ENCODE assay signal across 9 cellular contexts in genomic region chr2:46535360-46535759, GRCh38. TPM values are rescaled to one million over a fixed set of nuclear protein-coding genes. Genes with fewer than 3 reads are reported as not detected.
DNase-seq lines count a peak whose midpoint lies in the region; ATAC-seq and TF ChIP-seq lines count a peak whose summit lies in the region.
"Had no signal": no experiment of that assay in that cellular context is flagged by ENCODE, and none has a peak within 500 bp of the region (broad histone marks: within the 10 kb centered on the region; RNA-seq: fewer than 3 reads in every experiment).

No MANE protein-coding gene starts in this region.

- peaks cover 0 to 8% (median 0%) of the 10 kb centered on the region in 4 donors for H3K36me3 ChIP-seq in sigmoid colon

- peaks cover 3% of the 10 kb centered on the region for H3K9me3 Mint-ChIP-seq in activated CD4-positive, alpha-beta memory T cell treated with anti-CD3 and anti-CD28 coated beads, Interleukin-2, amount 10 ng/mL, durations not matched to agents 7 days and 5 days

- no peaks in the 10 kb centered on the region for H3K9me3 ChIP-seq in sigmoid colon

- peak; percentile 44 to 50 for DNase-seq in AML-193 (lab: John Stamatoyannopoulos, UW)
- DNase-seq in activated CD4-positive, alpha-beta memory T cell treated with anti-CD3 and anti-CD28 coated beads, Interleukin-2, amount 10 ng/mL, durations not matched to agents 7 days and 5 days = peak; percentile 79
- no peak for DNase-seq in SK-N-DZ (ENCODE audit: low spot score)
- no peak for DNase-seq in sigmoid colon
- DNase-seq in ureter (ENCODE audit: low spot score) = no peak
- DNase-seq in foreskin keratinocyte = no peak

- H3K27me3 ChIP-seq in sigmoid colon (no peaks in the 10 kb centered on the region), foreskin keratinocyte (no peaks in the 10 kb centered on the region)

- no peak overlapping the region for H3K4me3 ChIP-seq in sigmoid colon

- no peak for TF ChIP-seq CTCF in sigmoid colon (IDR thresholded peaks at IDR 0.05)
- no peak for TF ChIP-seq CTCF in foreskin keratinocyte (conservative IDR thresholded peaks at IDR 0.05)

- POLR2A ChIA-PET in activated CD4-positive, alpha-beta memory T cell treated with anti-CD3 and anti-CD28 coated beads, Interleukin-2, amount 10 ng/mL, durations not matched to agents 7 days and 5 days (lab: Charles Lee) = interaction anchor here (1.1 to 1.3 kb wide), 3 partner anchors 10 to 15 kb away, joined by 3 to 7 read pairs (median 4); no protein-coding TSS in a partner anchor

- peaks cover 59% of the 10 kb centered on the region for H3K4me1 Mint-ChIP-seq in activated CD4-positive, alpha-beta memory T cell treated with anti-CD3 and anti-CD28 coated beads, Interleukin-2, amount 10 ng/mL, durations not matched to agents 7 days and 5 days

- no peaks in the 10 kb centered on the region for H3K27me3 Mint-ChIP-seq in activated CD4-positive, alpha-beta memory T cell treated with anti-CD3 and anti-CD28 coated beads, Interleukin-2, amount 10 ng/mL, durations not matched to agents 7 days and 5 days

- TF ChIP-seq EP300 in sigmoid colon (IDR thresholded peaks at IDR 0.05) = no peak

- intact Hi-C loops in sigmoid colon (cut with DNase I) = no loop called here

- peak; percentile 74 for ATAC-seq in GM19035 (IDR thresholded peaks at IDR 0.05; ENCODE audit: unreplicated experiment)
- peak; percentile 78 for ATAC-seq in HG03196 (IDR thresholded peaks at IDR 0.05; ENCODE audit: unreplicated experiment)
- ATAC-seq in foreskin keratinocyte = no peak

- H3K27ac Mint-ChIP-seq in activated CD4-positive, alpha-beta memory T cell treated with anti-CD3 and anti-CD28 coated beads, Interleukin-2, amount 10 ng/mL, durations not matched to agents 7 days and 5 days = peak overlapping the region; percentile 67

- WGBS in sigmoid colon, 2 donors = 59 to 90% methylated on average over 1 of the region's 1 CpG

- H3K36me3 Mint-ChIP-seq in activated CD4-positive, alpha-beta memory T cell treated with anti-CD3 and anti-CD28 coated beads, Interleukin-2, amount 10 ng/mL, durations not matched to agents 7 days and 5 days (ENCODE audit: low read depth) = peaks cover 30% of the 10 kb centered on the region

- peaks cover 0 to 9% (median 3%) of the 10 kb centered on the region in 4 donors for H3K4me1 ChIP-seq in sigmoid colon
- no peaks in the 10 kb centered on the region for H3K4me1 ChIP-seq in foreskin keratinocyte

- CTCF ChIA-PET in activated CD4-positive, alpha-beta memory T cell treated with anti-CD3 and anti-CD28 coated beads, Interleukin-2, amount 10 ng/mL, durations not matched to agents 7 days and 5 days (lab: Charles Lee) = interaction anchor here (1.0 to 1.4 kb wide), 2 partner anchors 10 to 68 kb away, joined by 3 to 4 read pairs; no protein-coding TSS in a partner anchor

- no peak for TF ChIP-seq POLR2A in sigmoid colon (IDR thresholded peaks at IDR 0.05)

- H3K4me3 Mint-ChIP-seq in activated CD4-positive, alpha-beta memory T cell treated with anti-CD3 and anti-CD28 coated beads, Interleukin-2, amount 10 ng/mL, durations not matched to agents 7 days and 5 days = peak overlapping the region; percentile 11

- H3K27ac ChIP-seq in sigmoid colon = peak overlapping the region in 1 of 4 donors; percentile 30
- no peak overlapping the region for H3K27ac ChIP-seq in foreskin keratinocyte
- H3K27ac ChIP-seq: VCaP had no signal

RNA-seq across cellular contexts. Expression of gene RHOQ, which starts 6.9 kb away (rescaled TPM):
- total RNA-seq in activated CD4-positive, alpha-beta memory T cell treated with anti-CD3 and anti-CD28 coated beads, Interleukin-2, amount 10 ng/mL, durations not matched to agents 7 days and 5 days = 10 to 100 TPM; 18.6 to 22.2 TPM
- polyA plus RNA-seq in SK-N-DZ (2014; cell fraction: cytosol; rRNA removed) = 31.1 and 33.1 TPM in 2 replicates
- polyA plus RNA-seq in SK-N-DZ (2014; cell fraction: nucleus; rRNA removed) = 22.1 and 36.0 TPM in 2 replicates
- total RNA-seq in sigmoid colon (100 to 1,000 TPM; 124 to 146 (median 136) TPM), ureter (124 TPM), foreskin keratinocyte (23.9 and 32.2 TPM in 2 replicates)
- polyA plus RNA-seq in sigmoid colon (10 to 100 TPM; 17.1 to 37.2 (median 24.7) TPM), foreskin keratinocyte (14.8 and 16.3 TPM in 2 replicates)

RNA-seq across cellular contexts. Expression of gene ATP6V1E2, which starts 7.0 kb away (rescaled TPM):
- 10 to 100 TPM; 13.9 to 14.5 TPM for total RNA-seq in activated CD4-positive, alpha-beta memory T cell treated with anti-CD3 and anti-CD28 coated beads, Interleukin-2, amount 10 ng/mL, durations not matched to agents 7 days and 5 days
- 7.8 and 9.2 TPM in 2 replicates for polyA plus RNA-seq in SK-N-DZ (2014; cell fraction: cytosol; rRNA removed)
- polyA plus RNA-seq in SK-N-DZ (2014; cell fraction: nucleus; rRNA removed) = 5.2 and 9.1 TPM in 2 replicates
- 1 to 10 TPM; 1.9 to 7.1 (median 3.6) TPM for total RNA-seq in sigmoid colon
- polyA plus RNA-seq in sigmoid colon = 1 to 10 TPM; 1.8 to 4.3 (median 2.1) TPM
- total RNA-seq in ureter = 10.1 TPM
- 7.1 and 8.3 TPM in 2 replicates for total RNA-seq in foreskin keratinocyte
- 4.1 and 5.0 TPM in 2 replicates for polyA plus RNA-seq in foreskin keratinocyte

RNA-seq across cellular contexts. Expression of gene TMEM247, which starts 56.0 kb away (rescaled TPM):
- total RNA-seq in activated CD4-positive, alpha-beta memory T cell treated with anti-CD3 and anti-CD28 coated beads, Interleukin-2, amount 10 ng/mL, durations not matched to agents 7 days and 5 days = not detected
- not detected in 2 replicates for polyA plus RNA-seq in SK-N-DZ (2014; cell fraction: cytosol; rRNA removed)
- not detected in 2 replicates for polyA plus RNA-seq in SK-N-DZ (2014; cell fraction: nucleus; rRNA removed)
- not detected for total RNA-seq in sigmoid colon
- not detected for polyA plus RNA-seq in sigmoid colon
- total RNA-seq in ureter = not detected
- total RNA-seq in foreskin keratinocyte = not detected in 2 replicates
- polyA plus RNA-seq in foreskin keratinocyte = not detected in 2 replicates

Comparison
In these comparisons a context has a peak if more than half of its experiments do, and no peak if none do; other contexts are left out.
1. DNase-seq: peak in AML-193 (2 of 2) and activated CD4-positive, alpha-beta memory T cell treated with anti-CD3 and anti-CD28 coated beads, Interleukin-2, amount 10 ng/mL, durations not matched to agents 7 days and 5 days (single experiment); none in SK-N-DZ (single experiment), sigmoid colon (single experiment), ureter (single experiment) and foreskin keratinocyte (0 of 2).